Comparison of ENCODE assay signal across 8 cellular contexts in the genomic region with DNA sequence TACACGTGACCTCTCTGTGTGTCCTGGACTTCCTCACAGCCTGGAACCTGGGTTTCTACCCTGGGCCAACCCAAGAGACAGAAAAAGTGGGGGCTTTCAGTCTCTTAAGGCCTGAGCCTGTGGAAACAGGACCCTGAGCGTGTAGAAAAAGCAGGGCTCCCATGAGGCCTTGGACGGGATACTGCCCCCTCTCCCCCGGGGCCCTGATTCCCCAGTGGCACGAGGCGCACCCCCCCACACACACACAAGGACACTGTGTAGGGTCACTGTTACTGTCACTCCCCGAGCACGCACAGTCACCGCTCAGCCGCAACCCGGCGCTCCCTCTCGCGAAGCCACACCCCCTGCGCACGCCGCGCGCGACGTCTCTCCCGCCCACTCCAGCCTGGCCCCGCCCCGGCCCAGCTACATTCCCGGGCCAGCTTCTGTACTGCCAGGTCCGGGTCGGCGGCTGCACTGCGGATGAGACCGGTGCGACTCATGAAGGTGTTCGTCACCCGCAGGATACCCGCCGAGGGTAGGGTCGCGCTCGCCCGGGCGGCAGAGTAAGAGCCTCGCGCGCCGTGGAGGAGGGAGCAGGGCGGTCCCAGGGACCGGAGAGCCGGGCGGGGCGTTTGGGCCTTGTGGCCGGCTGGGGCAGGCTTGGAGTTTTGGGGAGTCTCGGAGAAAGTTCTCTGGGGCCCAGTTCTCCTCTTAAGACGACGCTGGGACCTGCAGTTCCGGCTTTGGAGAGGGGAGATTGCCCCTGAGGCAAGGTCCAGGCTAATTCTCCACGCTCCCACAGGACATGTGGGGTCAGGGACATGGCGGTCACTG. TPM values are rescaled to one million over a fixed set of nuclear protein-coding genes. Genes with fewer than 3 reads are reported as not detected.
DNase-seq lines count a peak whose midpoint lies in the region; ATAC-seq and TF ChIP-seq lines count a peak whose summit lies in the region.

A gene (plus strand): TSS at position 408 of the 816 bp plus-strand sequence. CDS start 55 bp downstream, at position 463.

- H4K20me1 ChIP-seq in SU-DHL-6 (ENCODE audit: low read depth, low read length) = no peaks in the 10 kb centered on the region

- H3K27me3 ChIP-seq in SU-DHL-6 (ENCODE audit: low read length) = no peaks in the 10 kb centered on the region

- peaks cover 41% of the 10 kb centered on the region for H3K79me2 ChIP-seq in SU-DHL-6 (ENCODE audit: insufficient read depth, low read length)

- H3K9me3 Mint-ChIP-seq in activated naive CD8-positive, alpha-beta T cell treated with anti-CD3 and anti-CD28 coated beads, Interleukin-2, amount 10 ng/mL, durations not matched to agents 7 days and 5 days = no peaks in the 10 kb centered on the region
- H3K9me3 Mint-ChIP-seq in type B pancreatic cell = no peaks in the 10 kb centered on the region

- H3K9ac ChIP-seq in SU-DHL-6 (ENCODE audit: low read length) = peak within 1 kb of the TSS; percentile 78

- H3K36me3 Mint-ChIP-seq in activated naive CD8-positive, alpha-beta T cell treated with anti-CD3 and anti-CD28 coated beads, Interleukin-2, amount 10 ng/mL, durations not matched to agents 7 days and 5 days = peaks cover 10% of the 10 kb centered on the region
- peaks cover 8% of the 10 kb centered on the region for H3K36me3 Mint-ChIP-seq in type B pancreatic cell

- ATAC-seq in HG02571 (IDR thresholded peaks at IDR 0.05; ENCODE audit: unreplicated experiment) = peak; percentile 94
- peak; percentile 98 for ATAC-seq in activated naive CD8-positive, alpha-beta T cell treated with anti-CD3 and anti-CD28 coated beads, Interleukin-2, amount 10 ng/mL, durations not matched to agents 7 days and 5 days (ENCODE audit: low read depth)
- ATAC-seq in Right ventricle myocardium superior (ENCODE audit: poor library complexity) = peak; percentile 99

- H2AFZ ChIP-seq in SU-DHL-6 (ENCODE audit: low read depth, low read length, severe bottlenecking) = peak within 1 kb of the TSS; percentile 65

- H3K9me3 ChIP-seq in SU-DHL-6 (ENCODE audit: insufficient read depth, low read length) = no peaks in the 10 kb centered on the region

- no peaks in the 10 kb centered on the region; the same call in 1 of the 2 replicates for H3F3A ChIP-seq in SU-DHL-6 (ENCODE audit: insufficient read depth)

- H3K27ac ChIP-seq in SU-DHL-6 (ENCODE audit: low read depth, low read length) = peak within 1 kb of the TSS; percentile 52

- peaks cover 15% of the 10 kb centered on the region for H3K4me1 Mint-ChIP-seq in activated naive CD8-positive, alpha-beta T cell treated with anti-CD3 and anti-CD28 coated beads, Interleukin-2, amount 10 ng/mL, durations not matched to agents 7 days and 5 days
- peaks cover 13% of the 10 kb centered on the region for H3K4me1 Mint-ChIP-seq in type B pancreatic cell (ENCODE audit: unreplicated experiment)

- H3K4me2 ChIP-seq in SU-DHL-6 (ENCODE audit: low read depth, low read length, poor library complexity, severe bottlenecking) = peak within 1 kb of the TSS; percentile 72

- intact Hi-C loops in Right ventricle myocardium superior (cut with DNase I) = no loop called here

- peak within 1 kb of the TSS; percentile 91 for H3K4me3 Mint-ChIP-seq in activated naive CD8-positive, alpha-beta T cell treated with anti-CD3 and anti-CD28 coated beads, Interleukin-2, amount 10 ng/mL, durations not matched to agents 7 days and 5 days
- peak within 1 kb of the TSS; percentile 94 for H3K4me3 Mint-ChIP-seq in type B pancreatic cell

- H3K27ac Mint-ChIP-seq in activated naive CD8-positive, alpha-beta T cell treated with anti-CD3 and anti-CD28 coated beads, Interleukin-2, amount 10 ng/mL, durations not matched to agents 7 days and 5 days = peak within 1 kb of the TSS; percentile 89
- H3K27ac Mint-ChIP-seq in type B pancreatic cell = peak within 1 kb of the TSS; percentile 96

- peak; percentile 67 for TF ChIP-seq POLR2A in NB4 (IDR thresholded peaks at IDR 0.05; ENCODE audit: extremely low read depth, insufficient read length)

- TF ChIP-seq CTCF in GM10266 (IDR thresholded peaks at IDR 0.05; ENCODE audit: control insufficient read depth, insufficient read depth, low read depth, missing control alignments) (no peak), NB4 (IDR thresholded peaks at IDR 0.05; ENCODE audit: low read depth, low read length) (no peak), SU-DHL-6 (IDR thresholded peaks at IDR 0.05; ENCODE audit: insufficient read depth, low read length, poor library complexity, severe bottlenecking) (no peak), type B pancreatic cell (conservative IDR thresholded peaks at IDR 0.05) (no peak)

- peak within 1 kb of the TSS; percentile 78 for H3K4me3 ChIP-seq in NB4 (ENCODE audit: low read depth, low read length)
- peak within 1 kb of the TSS; percentile 79 for H3K4me3 ChIP-seq in SU-DHL-6 (ENCODE audit: insufficient read depth, low read length, poor library complexity, severe bottlenecking)

- DNase-seq in GM10266 (ENCODE audit: extremely low spot score) = peak; percentile 91
- DNase-seq in NB4 (ENCODE audit: low read depth) = peak; percentile 83
- peak; percentile 93 for DNase-seq in activated naive CD8-positive, alpha-beta T cell treated with anti-CD3 and anti-CD28 coated beads, Interleukin-2, amount 10 ng/mL, durations not matched to agents 7 days and 5 days
- peak; percentile 95 for DNase-seq in Right ventricle myocardium superior
- DNase-seq in pons (ENCODE audit: low spot score) = peak; percentile 84
- peak; percentile 88 for DNase-seq in type B pancreatic cell (ENCODE audit: extremely low spot score, unreplicated experiment)

- no peaks in the 10 kb centered on the region for H3K27me3 Mint-ChIP-seq in activated naive CD8-positive, alpha-beta T cell treated with anti-CD3 and anti-CD28 coated beads, Interleukin-2, amount 10 ng/mL, durations not matched to agents 7 days and 5 days
- H3K27me3 Mint-ChIP-seq in type B pancreatic cell = no peaks in the 10 kb centered on the region

- POLR2A ChIA-PET in activated naive CD8-positive, alpha-beta T cell treated with anti-CD3 and anti-CD28 coated beads, Interleukin-2, amount 10 ng/mL, durations not matched to agents 7 days and 5 days (lab: Charles Lee) = interaction anchor here (1.5 to 1.9 kb wide), 2 partner anchors 12 to 42 kb away, joined by 3 to 12 read pairs; a partner anchor contains a TSS

- H3K36me3 ChIP-seq in SU-DHL-6 (ENCODE audit: low read length) = peaks cover 4% of the 10 kb centered on the region; the same call in 1 of the 2 replicates

- no peaks in the 10 kb centered on the region for H3K9me2 ChIP-seq in SU-DHL-6 (replicated peaks; ENCODE audit: insufficient read depth, low read length)

RNA-seq across cellular contexts. Expression of the gene that starts here (rescaled TPM):
- 10 to 100 TPM; 63.1 to 67.9 TPM for total RNA-seq in activated naive CD8-positive, alpha-beta T cell treated with anti-CD3 and anti-CD28 coated beads, Interleukin-2, amount 10 ng/mL, durations not matched to agents 7 days and 5 days
- total RNA-seq in Right ventricle myocardium superior (109 TPM), type B pancreatic cell (ENCODE audit: low replicate concordance) (81.6 and 109 TPM in 2 replicates)

Comparison
In these comparisons a context has a peak if more than half of its experiments do, and no peak if none do; other contexts are left out.
1. Peak in every context shown above with its lines: DNase-seq, ATAC-seq, H3K4me3 ChIP-seq and H3K27ac ChIP-seq.